In the genomic region with DNA sequence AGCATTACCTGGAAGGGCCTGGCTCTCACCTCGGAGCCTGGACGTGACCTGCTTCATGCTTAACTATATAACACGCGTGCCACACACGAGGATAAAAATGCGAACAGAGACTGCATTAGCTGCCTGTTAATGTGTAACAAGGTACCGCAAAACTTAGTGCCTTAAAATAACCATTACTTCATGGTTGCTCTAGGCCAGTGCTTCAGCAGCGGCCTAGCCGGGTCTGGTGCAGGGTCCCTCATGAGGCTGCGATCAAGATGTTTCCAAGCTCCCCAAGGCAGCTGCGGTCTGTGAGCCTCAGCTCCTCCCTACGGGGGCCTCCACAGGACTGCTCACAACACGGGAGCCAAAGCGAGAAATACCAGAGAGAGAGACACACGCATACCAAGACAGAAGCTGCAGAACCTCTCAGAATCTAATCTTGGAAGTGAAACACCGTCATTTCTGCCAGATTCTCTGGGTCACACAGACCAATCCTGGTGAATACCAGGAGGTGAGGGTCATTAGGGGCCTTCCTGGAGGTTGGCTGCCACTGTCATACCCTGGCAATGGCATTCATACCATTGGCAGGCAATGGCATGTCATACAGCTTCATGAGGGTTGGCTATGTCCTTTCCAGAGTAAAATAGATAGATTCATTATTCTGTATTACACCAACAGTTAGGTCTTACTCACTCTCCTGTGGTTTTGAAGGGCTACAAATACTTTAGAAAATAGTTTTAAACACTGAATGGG, we compare ENCODE assay signal across 8 cellular contexts.
DNase-seq lines count a peak whose midpoint lies in the region; ATAC-seq, FAIRE-seq and TF ChIP-seq lines count a peak whose summit lies in the region.

No MANE protein-coding gene starts in this region.

- peaks cover 26% of the 10 kb centered on the region; the same call in 1 of the 2 replicates for H3K79me2 ChIP-seq in HCT116 (ENCODE audit: insufficient read depth, low read length)

- POLR2A ChIA-PET in HCT116 (lab: Charles Lee): no interaction called here

- no peak for FAIRE-seq in urothelium cell line (lab: Jason Lieb, UNC)

- intact Hi-C loops in HCT116 (cut with micrococcal nuclease) (loop anchor here (2.0 to 5.0 kb wide), 2 partner anchors 49 to 87 kb away; no protein-coding TSS in a partner anchor), esophagus muscularis mucosa (cut with DNase I) (no loop called here)

- peak; percentile 76 for DNase-seq in EH (ENCODE audit: low read depth)
- DNase-seq in HCT116 (ENCODE audit: low read depth, low spot score): no peak
- DNase-seq in astrocyte of the cerebellum (ENCODE audit: low read depth): peak; percentile 37
- no peak for DNase-seq in lung (ENCODE audit: low spot score)
- no peak for DNase-seq in C1 segment of cervical spinal cord (lab: John Stamatoyannopoulos, UW)
- no peak for DNase-seq in esophagus muscularis mucosa (ENCODE audit: extremely low spot score)
- no peak for DNase-seq in urothelium cell line (ENCODE audit: low spot score)

- no peak overlapping the region for H2AFZ ChIP-seq in HCT116 (ENCODE audit: low read depth, low read length, poor library complexity, severe bottlenecking)

- H4K20me1 ChIP-seq in HCT116 (ENCODE audit: insufficient read depth): no peaks in the 10 kb centered on the region

- TF ChIP-seq POLR2A in HCT116 (IDR thresholded peaks at IDR 0.05; ENCODE audit: borderline replicate concordance, extremely low read depth, insufficient read depth, insufficient read length) (no peak), esophagus muscularis mucosa (IDR thresholded peaks at IDR 0.05; ENCODE audit: low read depth) (no peak)

- WGBS in lung, 2 donors: 80 to 87% methylated on average over 16 of the region's 16 CpGs
- WGBS in esophagus muscularis mucosa: 94% methylated on average over 16 of the region's 16 CpGs

- no TSS peak for BruUV-seq in HCT116 (replicated peaks; lab: Mats Ljungman, UMichigan)

- CTCF ChIA-PET in HCT116 (lab: Charles Lee): no interaction called here

- TF ChIP-seq CTCF in HCT116 (IDR thresholded peaks at IDR 0.05 in 2 of 3, conservative IDR thresholded peaks at IDR 0.05 in 1 of 3; ENCODE audit: borderline replicate concordance in 1 of 3, insufficient read depth in 1 of 3, low read depth in 2 of 3, low read length in 2 of 3): no peak
- TF ChIP-seq CTCF in astrocyte of the cerebellum (IDR thresholded peaks at IDR 0.05; ENCODE audit: low read depth, low read length, missing control alignments): no peak
- TF ChIP-seq CTCF in lung (IDR thresholded peaks at IDR 0.05; ENCODE audit: control extremely low read depth, extremely low read depth): no peak
- no peak for TF ChIP-seq CTCF in esophagus muscularis mucosa (IDR thresholded peaks at IDR 0.05)

- TF ChIP-seq EP300 in esophagus muscularis mucosa (IDR thresholded peaks at IDR 0.05): no peak

- TF ChIP-seq RAD21 in HCT116 (IDR thresholded peaks at IDR 0.05; ENCODE audit: low read depth): no peak

- H3K36me3 ChIP-seq in HCT116 (ENCODE audit: control insufficient read depth in 1 of 2, insufficient read depth in 2 of 2, low read length in 2 of 2): peaks cover 0 to 13% of the 10 kb centered on the region in 2 experiments; a peak in 1 of 4 replicates
- H3K36me3 ChIP-seq in lung (ENCODE audit: control insufficient read depth in 2 of 2, insufficient read depth in 2 of 2, low read length in 2 of 2): no peaks in the 10 kb centered on the region
- H3K36me3 ChIP-seq in esophagus muscularis mucosa: no peaks in the 10 kb centered on the region

- peak overlapping the region; percentile 71 for H3K9ac ChIP-seq in HCT116 (ENCODE audit: low read length)

- RAD21 ChIA-PET in HCT116 (lab: Charles Lee; ENCODE audit: low non-redundant PET in 1 of 2, low total read pairs in 2 of 2, uncharacterized antibody in 2 of 2, unreplicated experiment in 2 of 2): no interaction called here

- H3K27me3 ChIP-seq in HCT116 (ENCODE audit: insufficient read depth, low read length) (no peaks in the 10 kb centered on the region), lung (ENCODE audit: control insufficient read depth, insufficient read depth) (no peaks in the 10 kb centered on the region), esophagus muscularis mucosa (no peaks in the 10 kb centered on the region)

- in situ Hi-C loops in astrocyte of the cerebellum (cut with HindIII; ENCODE audit: low sequenced_read_pairs): no loop called here

- ATAC-seq in HCT116 (no peak), lung (ENCODE audit: insufficient read depth, low FRiP score) (no peak), HG03135 (IDR thresholded peaks at IDR 0.05; ENCODE audit: unreplicated experiment) (no peak)

- H3K9me3 ChIP-seq in HCT116 (ENCODE audit: control insufficient read depth in 1 of 2, insufficient read depth in 1 of 2, low read depth in 1 of 2, low read length in 2 of 2): peaks cover 0 to 6% of the 10 kb centered on the region in 2 experiments; a peak in 1 of 4 replicates
- peaks cover 0 to 2% of the 10 kb centered on the region in 2 donors for H3K9me3 ChIP-seq in lung (ENCODE audit: control insufficient read depth in 2 of 2, insufficient read depth in 1 of 2, low read length in 1 of 2)
- H3K9me3 ChIP-seq in esophagus muscularis mucosa: peaks cover 0 to 3% (median 0%) of the 10 kb centered on the region in 4 donors

- H3K27ac ChIP-seq in HCT116 (ENCODE audit: low read depth, low read length) (peak overlapping the region; percentile 87), lung (ENCODE audit: low read depth in 1 of 2, low read length in 1 of 2) (peak overlapping the region; percentile 78 to 95), esophagus muscularis mucosa (replicated peaks in 1 of 4) (no peak overlapping the region)

- H3K4me2 ChIP-seq in HCT116 (ENCODE audit: low read length): peak overlapping the region; percentile 86

- H3K4me1 ChIP-seq in HCT116 (ENCODE audit: control insufficient read depth in 1 of 2, insufficient read depth in 2 of 2, low read length in 2 of 2) (peaks cover 53 to 70% of the 10 kb centered on the region in 2 experiments), lung (ENCODE audit: control insufficient read depth in 2 of 2, insufficient read depth in 2 of 2, low read length in 2 of 2) (peaks cover 28 to 29% of the 10 kb centered on the region in 2 donors), esophagus muscularis mucosa (peaks cover 44 to 54% (median 48%) of the 10 kb centered on the region in 4 donors)

- H3K4me3 ChIP-seq in HCT116 (replicated peaks in 1 of 2; ENCODE audit: low read depth in 1 of 2, low read length in 2 of 2): peak overlapping the region in 1 of 2 experiments; percentile 47; a peak in 2 of 4 replicates
- no peak overlapping the region for H3K4me3 ChIP-seq in astrocyte of the cerebellum (ENCODE audit: low read depth, low read length)
- no peak overlapping the region for H3K4me3 ChIP-seq in lung
- H3K4me3 ChIP-seq in esophagus muscularis mucosa: no peak overlapping the region

- no peaks in the 10 kb centered on the region for H3K9me2 ChIP-seq in HCT116 (ENCODE audit: insufficient read depth)

TF ChIP-seq in HCT116, 20 proteins besides CTCF, POLR2A, EP300 and RAD21:
- TF ChIP-seq EGR1 (IDR thresholded peaks at IDR 0.05; ENCODE audit: low read depth) (no peak), SP1 (IDR thresholded peaks at IDR 0.05; ENCODE audit: low read depth) (no peak), FOSL1 (IDR thresholded peaks at IDR 0.05; ENCODE audit: low read depth) (no peak), ZFX (IDR thresholded peaks at IDR 0.05) (no peak), SRF (IDR thresholded peaks at IDR 0.05; ENCODE audit: low read depth) (no peak), EZH2phosphoT487 (IDR thresholded peaks at IDR 0.05; ENCODE audit: borderline replicate concordance) (no peak), TCF7L2 (IDR thresholded peaks at IDR 0.05; ENCODE audit: borderline replicate concordance, extremely low read depth, insufficient read depth, insufficient read length) (no peak), ELF1 (IDR thresholded peaks at IDR 0.05; ENCODE audit: borderline replicate concordance, low read depth) (no peak), POLR2AphosphoS5 (IDR thresholded peaks at IDR 0.05; ENCODE audit: low read depth, low read length) (no peak)
- TF ChIP-seq, protein P1, sequence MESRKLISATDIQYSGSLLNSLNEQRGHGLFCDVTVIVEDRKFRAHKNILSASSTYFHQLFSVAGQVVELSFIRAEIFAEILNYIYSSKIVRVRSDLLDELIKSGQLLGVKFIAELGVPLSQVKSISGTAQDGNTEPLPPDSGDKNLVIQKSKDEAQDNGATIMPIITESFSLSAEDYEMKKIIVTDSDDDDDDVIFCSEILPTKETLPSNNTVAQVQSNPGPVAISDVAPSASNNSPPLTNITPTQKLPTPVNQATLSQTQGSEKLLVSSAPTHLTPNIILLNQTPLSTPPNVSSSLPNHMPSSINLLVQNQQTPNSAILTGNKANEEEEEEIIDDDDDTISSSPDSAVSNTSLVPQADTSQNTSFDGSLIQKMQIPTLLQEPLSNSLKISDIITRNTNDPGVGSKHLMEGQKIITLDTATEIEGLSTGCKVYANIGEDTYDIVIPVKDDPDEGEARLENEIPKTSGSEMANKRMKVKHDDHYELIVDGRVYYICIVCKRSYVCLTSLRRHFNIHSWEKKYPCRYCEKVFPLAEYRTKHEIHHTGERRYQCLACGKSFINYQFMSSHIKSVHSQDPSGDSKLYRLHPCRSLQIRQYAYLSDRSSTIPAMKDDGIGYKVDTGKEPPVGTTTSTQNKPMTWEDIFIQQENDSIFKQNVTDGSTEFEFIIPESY (IDR thresholded peaks at IDR 0.05; ENCODE audit: extremely low read depth, insufficient replicate concordance, low read length): no peak
- TF ChIP-seq, protein P2, sequence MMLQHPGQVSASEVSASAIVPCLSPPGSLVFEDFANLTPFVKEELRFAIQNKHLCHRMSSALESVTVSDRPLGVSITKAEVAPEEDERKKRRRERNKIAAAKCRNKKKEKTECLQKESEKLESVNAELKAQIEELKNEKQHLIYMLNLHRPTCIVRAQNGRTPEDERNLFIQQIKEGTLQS (IDR thresholded peaks at IDR 0.05): no peak

Comparison
In these comparisons a context has a peak if more than half of its experiments do, and no peak if none do; other contexts are left out.
1. DNase-seq: peak in EH (single experiment) and astrocyte of the cerebellum (single experiment); none in HCT116 (single experiment), lung (single experiment), C1 segment of cervical spinal cord (0 of 14), esophagus muscularis mucosa (single experiment) and urothelium cell line (single experiment).
2. H3K27ac ChIP-seq: peak in HCT116 (single experiment) and lung (2 of 2); none in esophagus muscularis mucosa (0 of 4).